In genomic region chr15:92714457-92715401, GRCh38 we compare ENCODE assay signal across 8 cellular contexts. TPM values are rescaled to one million over a fixed set of nuclear protein-coding genes. Genes with fewer than 3 reads are reported as not detected.
DNase-seq lines count a peak whose midpoint lies in the region; ATAC-seq, FAIRE-seq and TF ChIP-seq lines count a peak whose summit lies in the region.

No MANE protein-coding gene starts in this region.

- CTCF ChIA-PET in activated CD8-positive, alpha-beta memory T cell treated with anti-CD3 and anti-CD28 coated beads, Interleukin-2, amount 10 ng/mL, durations not matched to agents 7 days and 5 days (lab: Charles Lee), result interaction anchor here (0.5 to 3.5 kb wide), 30 partner anchors 9 to 637 kb away, joined by 3 to 34 read pairs (median 3); no protein-coding TSS in a partner anchor

- DNase-seq in Ammon's horn (ENCODE audit: low spot score), result peak; percentile 81
- peak; percentile 60 for DNase-seq in GM19238 (ENCODE audit: insufficient read length, low spot score)
- peak; percentile 67 for DNase-seq in NOMO-1 (lab: John Stamatoyannopoulos, UW; ENCODE audit: unreplicated experiment in 2 of 2)
- peak; percentile 76 for DNase-seq in activated CD8-positive, alpha-beta memory T cell treated with anti-CD3 and anti-CD28 coated beads, Interleukin-2, amount 10 ng/mL, durations not matched to agents 7 days and 5 days
- DNase-seq in mesothelial cell of epicardium (ENCODE audit: low spot score in 2 of 2, unreplicated experiment in 2 of 2), result peak; percentile 76 to 92
- DNase-seq in stimulated activated CD8-positive, alpha-beta memory T cell treated with anti-CD3 and anti-CD28 coated beads, Interleukin-15, amount 100 ng/mL, for 24 hours (ENCODE audit: low read depth), result peak; percentile 52

- peaks cover 17% of the 10 kb centered on the region for H3K27me3 Mint-ChIP-seq in activated CD8-positive, alpha-beta memory T cell treated with anti-CD3 and anti-CD28 coated beads, Interleukin-2, amount 10 ng/mL, durations not matched to agents 7 days and 5 days
- peaks cover 2% of the 10 kb centered on the region for H3K27me3 Mint-ChIP-seq in mesothelial cell of epicardium (ENCODE audit: low read depth)

- no peaks in the 10 kb centered on the region for H3K9me3 Mint-ChIP-seq in activated CD8-positive, alpha-beta memory T cell treated with anti-CD3 and anti-CD28 coated beads, Interleukin-2, amount 10 ng/mL, durations not matched to agents 7 days and 5 days (ENCODE audit: low read depth)
- H3K9me3 Mint-ChIP-seq in mesothelial cell of epicardium, result no peaks in the 10 kb centered on the region

- ATAC-seq in HG03521 (IDR thresholded peaks at IDR 0.05; ENCODE audit: unreplicated experiment), result peak; percentile 80
- ATAC-seq in activated CD8-positive, alpha-beta memory T cell treated with anti-CD3 and anti-CD28 coated beads, Interleukin-2, amount 10 ng/mL, durations not matched to agents 7 days and 5 days, result peak; percentile 93

- peak; percentile 83 for FAIRE-seq in endometrium (lab: Jason Lieb, UNC)

- no peak overlapping the region for H3K27ac Mint-ChIP-seq in activated CD8-positive, alpha-beta memory T cell treated with anti-CD3 and anti-CD28 coated beads, Interleukin-2, amount 10 ng/mL, durations not matched to agents 7 days and 5 days
- peak overlapping the region; percentile 87 for H3K27ac Mint-ChIP-seq in mesothelial cell of epicardium

- peak; percentile 90 for TF ChIP-seq CTCF in mesothelial cell of epicardium (IDR thresholded peaks at IDR 0.05; ENCODE audit: unreplicated experiment)

- H3K36me3 Mint-ChIP-seq in activated CD8-positive, alpha-beta memory T cell treated with anti-CD3 and anti-CD28 coated beads, Interleukin-2, amount 10 ng/mL, durations not matched to agents 7 days and 5 days, result no peaks in the 10 kb centered on the region
- H3K36me3 Mint-ChIP-seq in mesothelial cell of epicardium, result peaks cover 5% of the 10 kb centered on the region

- peak overlapping the region; percentile 11 for H3K4me3 Mint-ChIP-seq in activated CD8-positive, alpha-beta memory T cell treated with anti-CD3 and anti-CD28 coated beads, Interleukin-2, amount 10 ng/mL, durations not matched to agents 7 days and 5 days
- H3K4me3 Mint-ChIP-seq in mesothelial cell of epicardium, result peak overlapping the region; percentile 74

- H3K4me1 Mint-ChIP-seq in activated CD8-positive, alpha-beta memory T cell treated with anti-CD3 and anti-CD28 coated beads, Interleukin-2, amount 10 ng/mL, durations not matched to agents 7 days and 5 days, result peaks cover 8% of the 10 kb centered on the region
- H3K4me1 Mint-ChIP-seq in mesothelial cell of epicardium, result peaks cover 17% of the 10 kb centered on the region

RNA-seq across cellular contexts. Expression of gene FAM174B, which starts 59.2 kb away (rescaled TPM):
- 1 to 10 TPM; 1.8 to 3.3 TPM for total RNA-seq in activated CD8-positive, alpha-beta memory T cell treated with anti-CD3 and anti-CD28 coated beads, Interleukin-2, amount 10 ng/mL, durations not matched to agents 7 days and 5 days
- 18.8 to 20.7 TPM (median 19.1 TPM) in 3 replicates for total RNA-seq in mesothelial cell of epicardium

Comparison
In these comparisons a context has a peak if more than half of its experiments do, and no peak if none do; other contexts are left out.
1. Peak in every context shown above with its lines: DNase-seq and ATAC-seq.